ENCODE assay signal across 1 cellular context in genomic region chr14:51989293-51990234, GRCh38.
TF ChIP-seq lines count a peak whose summit lies in the region.

Gene RTRAF, plus strand, starts transcription at chr14:51989546. Its CDS starts 94 bp downstream, at chr14:51989640.

TF ChIP-seq in HepG2, 621 proteins besides CTCF, POLR2A, EP300 and RAD21 (continued from another document and continues in another):
- TF ChIP-seq AKNA (CRISPR knock-in tag; IDR thresholded peaks at IDR 0.05; ENCODE audit: borderline replicate concordance), result no peak
- TF ChIP-seq ZNF143 (CRISPR knock-in tag; IDR thresholded peaks at IDR 0.05), result no peak
- no peak for TF ChIP-seq LRRFIP1 (CRISPR knock-in tag; conservative IDR thresholded peaks at IDR 0.05)
- TF ChIP-seq RORA (CRISPR knock-in tag; IDR thresholded peaks at IDR 0.05), result no peak
- no peak for TF ChIP-seq PRDM10 (CRISPR knock-in tag; IDR thresholded peaks at IDR 0.05; ENCODE audit: low read depth)
- no peak; the same call in 1 of the 2 replicates for TF ChIP-seq GZF1 (CRISPR knock-in tag; IDR thresholded peaks at IDR 0.05)
- TF ChIP-seq HINFP (CRISPR knock-in tag; IDR thresholded peaks at IDR 0.05; ENCODE audit: low read depth), result no peak
- TF ChIP-seq, protein P1, sequence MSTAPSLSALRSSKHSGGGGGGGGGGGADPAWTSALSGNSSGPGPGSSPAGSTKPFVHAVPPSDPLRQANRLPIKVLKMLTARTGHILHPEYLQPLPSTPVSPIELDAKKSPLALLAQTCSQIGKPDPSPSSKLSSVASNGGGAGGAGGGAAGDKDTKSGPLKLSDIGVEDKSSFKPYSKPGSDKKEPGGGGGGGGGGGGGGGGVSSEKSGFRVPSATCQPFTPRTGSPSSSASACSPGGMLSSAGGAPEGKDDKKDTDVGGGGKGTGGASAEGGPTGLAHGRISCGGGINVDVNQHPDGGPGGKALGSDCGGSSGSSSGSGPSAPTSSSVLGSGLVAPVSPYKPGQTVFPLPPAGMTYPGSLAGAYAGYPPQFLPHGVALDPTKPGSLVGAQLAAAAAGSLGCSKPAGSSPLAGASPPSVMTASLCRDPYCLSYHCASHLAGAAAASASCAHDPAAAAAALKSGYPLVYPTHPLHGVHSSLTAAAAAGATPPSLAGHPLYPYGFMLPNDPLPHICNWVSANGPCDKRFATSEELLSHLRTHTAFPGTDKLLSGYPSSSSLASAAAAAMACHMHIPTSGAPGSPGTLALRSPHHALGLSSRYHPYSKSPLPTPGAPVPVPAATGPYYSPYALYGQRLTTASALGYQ (CRISPR knock-in tag; IDR thresholded peaks at IDR 0.05), result no peak
- no peak for TF ChIP-seq ZMAT5 (CRISPR knock-in tag; IDR thresholded peaks at IDR 0.05; ENCODE audit: borderline replicate concordance, low read depth)
- TF ChIP-seq ZNF878 (CRISPR knock-in tag; IDR thresholded peaks at IDR 0.05), result no peak
- no peak for TF ChIP-seq ATF2 (CRISPR knock-in tag; IDR thresholded peaks at IDR 0.05)
- no peak for TF ChIP-seq NPAS2 (CRISPR knock-in tag; IDR thresholded peaks at IDR 0.05; ENCODE audit: borderline replicate concordance)
- TF ChIP-seq ZNF605 (CRISPR knock-in tag; IDR thresholded peaks at IDR 0.05), result no peak
- TF ChIP-seq, protein P2, sequence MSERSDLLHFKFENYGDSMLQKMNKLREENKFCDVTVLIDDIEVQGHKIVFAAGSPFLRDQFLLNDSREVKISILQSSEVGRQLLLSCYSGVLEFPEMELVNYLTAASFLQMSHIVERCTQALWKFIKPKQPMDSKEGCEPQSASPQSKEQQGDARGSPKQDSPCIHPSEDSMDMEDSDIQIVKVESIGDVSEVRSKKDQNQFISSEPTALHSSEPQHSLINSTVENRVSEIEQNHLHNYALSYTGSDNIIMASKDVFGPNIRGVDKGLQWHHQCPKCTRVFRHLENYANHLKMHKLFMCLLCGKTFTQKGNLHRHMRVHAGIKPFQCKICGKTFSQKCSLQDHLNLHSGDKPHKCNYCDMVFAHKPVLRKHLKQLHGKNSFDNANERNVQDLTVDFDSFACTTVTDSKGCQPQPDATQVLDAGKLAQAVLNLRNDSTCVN (CRISPR knock-in tag; IDR thresholded peaks at IDR 0.05; ENCODE audit: borderline replicate concordance), result peak; percentile 65; the same call in 1 of the 2 replicates
- TF ChIP-seq GFI1 (CRISPR knock-in tag; IDR thresholded peaks at IDR 0.05; ENCODE audit: borderline replicate concordance), result no peak
- TF ChIP-seq ZFX (CRISPR knock-in tag; IDR thresholded peaks at IDR 0.05; ENCODE audit: low read depth), result peak; percentile 97
- TF ChIP-seq, protein P3, sequence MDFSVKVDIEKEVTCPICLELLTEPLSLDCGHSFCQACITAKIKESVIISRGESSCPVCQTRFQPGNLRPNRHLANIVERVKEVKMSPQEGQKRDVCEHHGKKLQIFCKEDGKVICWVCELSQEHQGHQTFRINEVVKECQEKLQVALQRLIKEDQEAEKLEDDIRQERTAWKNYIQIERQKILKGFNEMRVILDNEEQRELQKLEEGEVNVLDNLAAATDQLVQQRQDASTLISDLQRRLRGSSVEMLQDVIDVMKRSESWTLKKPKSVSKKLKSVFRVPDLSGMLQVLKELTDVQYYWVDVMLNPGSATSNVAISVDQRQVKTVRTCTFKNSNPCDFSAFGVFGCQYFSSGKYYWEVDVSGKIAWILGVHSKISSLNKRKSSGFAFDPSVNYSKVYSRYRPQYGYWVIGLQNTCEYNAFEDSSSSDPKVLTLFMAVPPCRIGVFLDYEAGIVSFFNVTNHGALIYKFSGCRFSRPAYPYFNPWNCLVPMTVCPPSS (IDR thresholded peaks at IDR 0.05), result no peak
- no peak for TF ChIP-seq MEIS1 (CRISPR knock-in tag; IDR thresholded peaks at IDR 0.05; ENCODE audit: borderline replicate concordance)
- no peak for TF ChIP-seq ZNF577 (CRISPR knock-in tag; IDR thresholded peaks at IDR 0.05; ENCODE audit: borderline replicate concordance, low read depth)
- no peak for TF ChIP-seq PAX8 (CRISPR knock-in tag; IDR thresholded peaks at IDR 0.05; ENCODE audit: borderline replicate concordance)
- TF ChIP-seq TARDBP (CRISPR knock-in tag; IDR thresholded peaks at IDR 0.05), result peak; percentile 61; the same call in 1 of the 2 replicates
- TF ChIP-seq ZNF546 (CRISPR knock-in tag; conservative IDR thresholded peaks at IDR 0.05), result no peak
- no peak for TF ChIP-seq FOSL1 (CRISPR knock-in tag; IDR thresholded peaks at IDR 0.05; ENCODE audit: borderline replicate concordance)
- TF ChIP-seq ZNF337 (CRISPR knock-in tag; IDR thresholded peaks at IDR 0.05; ENCODE audit: borderline replicate concordance, low read depth), result no peak
- TF ChIP-seq ETV5 (CRISPR knock-in tag; IDR thresholded peaks at IDR 0.05; ENCODE audit: borderline replicate concordance), result 0 out of 2 replicates have a peak, but pooled peaks have one; percentile 8
- TF ChIP-seq KMT2B (CRISPR knock-in tag; IDR thresholded peaks at IDR 0.05), result peak; percentile 95
- TF ChIP-seq PHF5A (CRISPR knock-in tag; IDR thresholded peaks at IDR 0.05; ENCODE audit: low read depth, unreplicated experiment), result no peak
- TF ChIP-seq ZNF761 (CRISPR knock-in tag; conservative IDR thresholded peaks at IDR 0.05), result 0 out of 2 replicates have a peak, but pooled peaks have one; percentile 35
- TF ChIP-seq ZNF331 (CRISPR knock-in tag; IDR thresholded peaks at IDR 0.05), result peak; percentile 10; the same call in 1 of the 2 replicates
- TF ChIP-seq, protein P4, sequence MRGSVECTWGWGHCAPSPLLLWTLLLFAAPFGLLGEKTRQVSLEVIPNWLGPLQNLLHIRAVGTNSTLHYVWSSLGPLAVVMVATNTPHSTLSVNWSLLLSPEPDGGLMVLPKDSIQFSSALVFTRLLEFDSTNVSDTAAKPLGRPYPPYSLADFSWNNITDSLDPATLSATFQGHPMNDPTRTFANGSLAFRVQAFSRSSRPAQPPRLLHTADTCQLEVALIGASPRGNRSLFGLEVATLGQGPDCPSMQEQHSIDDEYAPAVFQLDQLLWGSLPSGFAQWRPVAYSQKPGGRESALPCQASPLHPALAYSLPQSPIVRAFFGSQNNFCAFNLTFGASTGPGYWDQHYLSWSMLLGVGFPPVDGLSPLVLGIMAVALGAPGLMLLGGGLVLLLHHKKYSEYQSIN (CRISPR knock-in tag; IDR thresholded peaks at IDR 0.05; ENCODE audit: borderline replicate concordance), result no peak
- no peak for TF ChIP-seq AKAP8 (CRISPR knock-in tag; IDR thresholded peaks at IDR 0.05)
- TF ChIP-seq ZFP90 (CRISPR knock-in tag; IDR thresholded peaks at IDR 0.05; ENCODE audit: borderline replicate concordance), result no peak
- TF ChIP-seq ZNF253 (CRISPR knock-in tag; IDR thresholded peaks at IDR 0.05; ENCODE audit: borderline replicate concordance), result no peak
